Comparison of ENCODE assay signal across 22 cellular contexts in the genomic region with DNA sequence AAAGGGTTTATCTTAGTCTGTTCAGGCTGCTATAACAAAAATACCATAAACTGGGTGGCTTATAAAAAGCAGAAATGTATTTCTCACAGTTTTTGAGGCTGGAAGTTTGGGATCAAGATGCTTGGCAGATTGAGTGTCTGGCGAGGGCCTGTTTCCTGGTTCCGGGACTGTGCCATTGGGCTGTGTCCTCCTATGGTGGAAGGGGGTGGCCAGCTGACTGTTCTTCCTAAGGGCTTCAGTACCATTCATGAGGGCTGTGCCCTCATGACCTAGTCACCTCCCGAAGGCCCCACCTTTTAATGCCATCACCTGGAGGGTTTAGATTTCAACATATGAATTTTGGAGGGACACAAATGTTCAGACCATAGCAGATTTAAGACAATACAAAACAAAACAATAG.
"Had no signal": no experiment of that assay in that cellular context is flagged by ENCODE, and none has a peak within 500 bp of the region (broad histone marks: within the 10 kb centered on the region; RNA-seq: fewer than 3 reads in every experiment).

No MANE protein-coding gene starts in this region.

- H3K27me3 Mint-ChIP-seq: activated T-cell treated with anti-CD3 and anti-CD28 coated beads, Interleukin-2, amount 50 U/mL, for 24 hours; brain had no signal

- H3K9me3 Mint-ChIP-seq: activated T-cell treated with anti-CD3 and anti-CD28 coated beads, Interleukin-2, amount 50 U/mL, for 24 hours; T-helper 2 cell treated with Interferon-gamma antibody and Interleukin-4, amounts not matched to agents 5 μg/mL and 100 μg/mL, for 36 hours had no signal

- H3K9me3 ChIP-seq: pancreas, stomach, suprapubic skin had no signal

- H3K27me3 ChIP-seq: hepatocyte, pancreas, stomach, suprapubic skin, tibial nerve had no signal

- ATAC-seq: activated CD8-positive, alpha-beta T cell treated with anti-CD3 and anti-CD28 coated beads, Interleukin-2, amount 10 ng/mL, durations not matched to agents 7 days and 5 days; left ventricle myocardium superior; pancreas; right cardiac atrium had no signal

- H3K27ac Mint-ChIP-seq: activated CD8-positive, alpha-beta T cell treated with anti-CD3 and anti-CD28 coated beads, Interleukin-2, amount 10 ng/mL, durations not matched to agents 7 days and 5 days; activated T-cell treated with anti-CD3 and anti-CD28 coated beads, Interleukin-2, amount 50 U/mL, for 24 hours; brain; nephron; T-helper 2 cell treated with Interferon-gamma antibody and Interleukin-4, amounts not matched to agents 5 μg/mL and 100 μg/mL, for 36 hours had no signal

- H3K4me3 ChIP-seq: hepatocyte, pancreas, stomach, suprapubic skin, tibial nerve had no signal

- H3K36me3 ChIP-seq: pancreas, stomach, suprapubic skin had no signal

- H3K4me3 Mint-ChIP-seq: activated CD8-positive, alpha-beta T cell treated with anti-CD3 and anti-CD28 coated beads, Interleukin-2, amount 10 ng/mL, durations not matched to agents 7 days and 5 days; activated T-cell treated with anti-CD3 and anti-CD28 coated beads, Interleukin-2, amount 50 U/mL, for 24 hours; brain; nephron; T-helper 2 cell treated with Interferon-gamma antibody and Interleukin-4, amounts not matched to agents 5 μg/mL and 100 μg/mL, for 36 hours had no signal

- H3K27ac ChIP-seq: hepatocyte, pancreas, stomach, suprapubic skin, tibial nerve had no signal

- DNase-seq: activated CD4-positive, alpha-beta T cell treated with anti-CD3 and anti-CD28 coated beads for 1 hour; activated CD4-positive, alpha-beta T cell treated with anti-CD3 and anti-CD28 coated beads, Interleukin-2, amount 50 U/mL, for 1 hour; activated CD8-positive, alpha-beta T cell treated with anti-CD3 and anti-CD28 coated beads, Interleukin-2, amount 10 ng/mL, durations not matched to agents 7 days and 5 days; activated naive CD4-positive, alpha-beta T cell treated with Interleukin-2 at 50 U/mL for 16 hours; activated T-cell treated with anti-CD3 and anti-CD28 coated beads, Interleukin-2, amount 50 U/mL, for 24 hours; aorta; erythroblast; foreskin melanocyte; glutamatergic neuron; left ventricle myocardium superior; mammary epithelial cell; pancreas; right cardiac atrium; stimulated activated CD4-positive, alpha-beta T cell treated with anti-CD3 and anti-CD28 coated beads, Interleukin-12 subunit alpha, Interleukin-12 subunit beta, amount 100 ng/mL, for 4 hours; stimulated activated CD4-positive, alpha-beta T cell treated with anti-CD3 and anti-CD28 coated beads, Interleukin-4, amount 100 ng/mL, for 4 hours; stomach had no signal
